In genomic region chrY:14631676-14632075, GRCh38 we compare ENCODE assay signal across 17 cellular contexts.
"Had no signal": no experiment of that assay in that cellular context is flagged by ENCODE, and none has a peak within 500 bp of the region (broad histone marks: within the 10 kb centered on the region; RNA-seq: fewer than 3 reads in every experiment).

No MANE protein-coding gene starts in this region.

- ATAC-seq: activated naive CD8-positive, alpha-beta T cell treated with anti-CD3 and anti-CD28 coated beads, Interleukin-2, amount 50 U/mL, for 24 hours; effector memory CD8-positive, alpha-beta T cell; gastroesophageal sphincter; left colon; lower lobe of right lung; stimulated activated naive CD8-positive, alpha-beta T cell treated with anti-CD3 and anti-CD28 coated beads, Interleukin-15, amount 100 ng/mL, for 72 hours had no signal

- H3K27me3 ChIP-seq: ascending aorta, breast epithelium, gastroesophageal sphincter, sigmoid colon had no signal

- H3K4me3 Mint-ChIP-seq: activated naive CD4-positive, alpha-beta T cell treated with anti-CD3 and anti-CD28 coated beads for 36 hours; activated naive CD8-positive, alpha-beta T cell treated with anti-CD3 and anti-CD28 coated beads, Interleukin-2, amount 50 U/mL, for 24 hours; effector memory CD8-positive, alpha-beta T cell; neural crest cell; stimulated activated naive CD8-positive, alpha-beta T cell treated with anti-CD3 and anti-CD28 coated beads, Interleukin-15, amount 100 ng/mL, for 72 hours; type B pancreatic cell had no signal

- H3K36me3 ChIP-seq: ascending aorta, breast epithelium, gastroesophageal sphincter, lower lobe of right lung, sigmoid colon had no signal

- H3K36me3 Mint-ChIP-seq: type B pancreatic cell had no signal

- H3K27ac Mint-ChIP-seq: activated naive CD4-positive, alpha-beta T cell treated with anti-CD3 and anti-CD28 coated beads for 36 hours; activated naive CD8-positive, alpha-beta T cell treated with anti-CD3 and anti-CD28 coated beads, Interleukin-2, amount 50 U/mL, for 24 hours; effector memory CD8-positive, alpha-beta T cell; stimulated activated naive CD8-positive, alpha-beta T cell treated with anti-CD3 and anti-CD28 coated beads, Interleukin-15, amount 100 ng/mL, for 72 hours; type B pancreatic cell had no signal

- H3K27me3 Mint-ChIP-seq: activated naive CD8-positive, alpha-beta T cell treated with anti-CD3 and anti-CD28 coated beads, Interleukin-2, amount 50 U/mL, for 24 hours; effector memory CD8-positive, alpha-beta T cell; stimulated activated naive CD8-positive, alpha-beta T cell treated with anti-CD3 and anti-CD28 coated beads, Interleukin-15, amount 100 ng/mL, for 72 hours; type B pancreatic cell had no signal

- DNase-seq: activated CD4-positive, alpha-beta T cell treated with anti-CD3 and anti-CD28 coated beads, Interleukin-2, amount 50 U/mL, for 1 hour; activated CD8-positive, alpha-beta memory T cell treated with anti-CD3 and anti-CD28 coated beads for 24 hours; activated naive CD4-positive, alpha-beta T cell treated with anti-CD3 and anti-CD28 coated beads for 36 hours; activated naive CD8-positive, alpha-beta T cell treated with anti-CD3 and anti-CD28 coated beads, Interleukin-2, amount 50 U/mL, for 24 hours; dermis blood vessel endothelial cell; effector memory CD8-positive, alpha-beta T cell; left colon; lower lobe of right lung; midbrain; sigmoid colon; stimulated activated CD4-positive, alpha-beta T cell treated with anti-CD3 and anti-CD28 coated beads, Interleukin-1b, Interleukin-23, amount 100 ng/mL, for 48 hours; stimulated activated naive CD8-positive, alpha-beta T cell treated with anti-CD3 and anti-CD28 coated beads, Interleukin-15, amount 100 ng/mL, for 72 hours had no signal

- H3K4me1 Mint-ChIP-seq: activated naive CD8-positive, alpha-beta T cell treated with anti-CD3 and anti-CD28 coated beads, Interleukin-2, amount 50 U/mL, for 24 hours; neural crest cell; stimulated activated naive CD8-positive, alpha-beta T cell treated with anti-CD3 and anti-CD28 coated beads, Interleukin-15, amount 100 ng/mL, for 72 hours had no signal

- H3K4me1 ChIP-seq: ascending aorta, breast epithelium, gastroesophageal sphincter, lower lobe of right lung, sigmoid colon had no signal

- H3K9me3 Mint-ChIP-seq: activated naive CD4-positive, alpha-beta T cell treated with anti-CD3 and anti-CD28 coated beads for 36 hours; activated naive CD8-positive, alpha-beta T cell treated with anti-CD3 and anti-CD28 coated beads, Interleukin-2, amount 50 U/mL, for 24 hours; effector memory CD8-positive, alpha-beta T cell; neural crest cell; stimulated activated naive CD8-positive, alpha-beta T cell treated with anti-CD3 and anti-CD28 coated beads, Interleukin-15, amount 100 ng/mL, for 72 hours; type B pancreatic cell had no signal

- H3K9me3 ChIP-seq: ascending aorta, breast epithelium, gastroesophageal sphincter, lower lobe of right lung, sigmoid colon had no signal

- H3K27ac ChIP-seq: ascending aorta, breast epithelium, gastroesophageal sphincter, lower lobe of right lung, sigmoid colon had no signal

- H3K4me3 ChIP-seq: ascending aorta, breast epithelium, gastroesophageal sphincter, lower lobe of right lung, sigmoid colon had no signal
